In genomic region chr6:39227476-39227875, GRCh38 we compare ENCODE assay signal across 3 cellular contexts.
TF ChIP-seq lines count a peak whose summit lies in the region.

No MANE protein-coding gene starts in this region.

TF ChIP-seq in liver, 16 proteins besides CTCF, POLR2A, EP300 and RAD21:
- TF ChIP-seq GABPA (IDR thresholded peaks at IDR 0.05 in 1 of 2, conservative IDR thresholded peaks at IDR 0.05 in 1 of 2) (no peak), RXRA (IDR thresholded peaks at IDR 0.05) (no peak), HNF4G (IDR thresholded peaks at IDR 0.05) (no peak), EGR1 (IDR thresholded peaks at IDR 0.05; ENCODE audit: low read depth in 2 of 2) (no peak), REST (IDR thresholded peaks at IDR 0.05) (no peak)

TF ChIP-seq in HepG2, 621 proteins besides CTCF, POLR2A, EP300 and RAD21:
- TF ChIP-seq ZFX (CRISPR knock-in tag; IDR thresholded peaks at IDR 0.05; ENCODE audit: low read depth) (no peak), STAG1 (CRISPR knock-in tag; IDR thresholded peaks at IDR 0.05) (no peak), GTF2F1 (IDR thresholded peaks at IDR 0.05; ENCODE audit: low read length) (no peak), AHDC1 (CRISPR knock-in tag; IDR thresholded peaks at IDR 0.05; ENCODE audit: borderline replicate concordance) (no peak), HNRNPH1 (optimal IDR thresholded peaks at IDR 0.05; ENCODE audit: low read depth, low read length) (no peak), HMGA1 (CRISPR knock-in tag; conservative IDR thresholded peaks at IDR 0.05) (no peak), ZKSCAN8 (CRISPR knock-in tag; IDR thresholded peaks at IDR 0.05; ENCODE audit: borderline replicate concordance) (no peak), MTA3 (CRISPR knock-in tag; IDR thresholded peaks at IDR 0.05) (no peak)
TF ChIP-seq in HepG2: peak in this region for 0.

TF ChIP-seq in K562, 482 proteins besides CTCF, POLR2A, EP300 and RAD21:
- no peak for TF ChIP-seq SIN3A (IDR thresholded peaks at IDR 0.05; ENCODE audit: borderline replicate concordance in 2 of 2, control insufficient read depth in 1 of 2, low read depth in 2 of 2, low read length in 2 of 2)
- no peak for TF ChIP-seq ZNF444 (CRISPR knock-in tag; IDR thresholded peaks at IDR 0.05)
- 0 out of 2 replicates have a peak, but pooled peaks have one; percentile 40 for TF ChIP-seq LCOR (CRISPR knock-in tag; IDR thresholded peaks at IDR 0.05)
- TF ChIP-seq ZNF398 (CRISPR knock-in tag; IDR thresholded peaks at IDR 0.05) = no peak
- TF ChIP-seq HDAC8 (tag; IDR thresholded peaks at IDR 0.05) = no peak
- 0 out of 2 replicates have a peak, but pooled peaks have one; percentile 65 for TF ChIP-seq KAT7 (CRISPR knock-in tag; IDR thresholded peaks at IDR 0.05; ENCODE audit: borderline replicate concordance)
- peak; percentile 39; the same call in 1 of the 2 replicates for TF ChIP-seq ARID4B (CRISPR knock-in tag; IDR thresholded peaks at IDR 0.05)
- TF ChIP-seq PKNOX1 (IDR thresholded peaks at IDR 0.05) = peak; percentile 19; the same call in 1 of the 2 replicates
- TF ChIP-seq GATA2 (CRISPR knock-in tag; IDR thresholded peaks at IDR 0.05) = 0 out of 2 replicates have a peak, but pooled peaks have one; percentile 25
